ENCODE assay signal across 39 cellular contexts in genomic region chr12:77097846-77098245, GRCh38. TPM values are rescaled to one million over a fixed set of nuclear protein-coding genes. Genes with fewer than 3 reads are reported as not detected.
"Had no signal": no experiment of that assay in that cellular context is flagged by ENCODE, and none has a peak within 500 bp of the region (broad histone marks: within the 10 kb centered on the region; RNA-seq: fewer than 3 reads in every experiment).

No MANE protein-coding gene starts in this region.

- H3K4me1 ChIP-seq: adrenal gland, ascending aorta, body of pancreas, breast epithelium had no signal

- H3K36me3 Mint-ChIP-seq: activated naive CD4-positive, alpha-beta T cell treated with anti-CD3 and anti-CD28 coated beads, Interleukin-2, amount 10 ng/mL, durations not matched to agents 7 days and 5 days; activated naive CD4-positive, alpha-beta T cell treated with anti-CD3 and anti-CD28 coated beads, Interleukin-2, amount 50 U/mL, for 24 hours; activated naive CD4-positive, alpha-beta T cell treated with anti-CD3 and anti-CD28 coated beads, Interleukin-2, amount 50 U/mL, for 72 hours; activated naive CD8-positive, alpha-beta T cell; activated naive CD8-positive, alpha-beta T cell treated with anti-CD3 and anti-CD28 coated beads for 36 hours; activated naive CD8-positive, alpha-beta T cell treated with anti-CD3 and anti-CD28 coated beads, Interleukin-2, amount 10 ng/mL, durations not matched to agents 7 days and 5 days; brain had no signal

- H3K27ac Mint-ChIP-seq: activated naive CD4-positive, alpha-beta T cell treated with anti-CD3 and anti-CD28 coated beads for 36 hours; activated naive CD4-positive, alpha-beta T cell treated with anti-CD3 and anti-CD28 coated beads, Interleukin-2, amount 10 ng/mL, durations not matched to agents 7 days and 5 days; activated naive CD4-positive, alpha-beta T cell treated with anti-CD3 and anti-CD28 coated beads, Interleukin-2, amount 50 U/mL, for 24 hours; activated naive CD4-positive, alpha-beta T cell treated with anti-CD3 and anti-CD28 coated beads, Interleukin-2, amount 50 U/mL, for 72 hours; activated naive CD8-positive, alpha-beta T cell; activated naive CD8-positive, alpha-beta T cell treated with anti-CD3 and anti-CD28 coated beads for 36 hours; activated naive CD8-positive, alpha-beta T cell treated with anti-CD3 and anti-CD28 coated beads, Interleukin-2, amount 10 ng/mL, durations not matched to agents 7 days and 5 days; activated naive CD8-positive, alpha-beta T cell treated with anti-CD3 and anti-CD28 coated beads, Interleukin-2, amount 50 U/mL, for 24 hours; activated T-cell treated with anti-CD3 and anti-CD28 coated beads, Interleukin-2, amount 50 U/mL, for 24 hours; activated T-cell treated with anti-CD3 and anti-CD28 coated beads, Interleukin-2, amount 50 U/mL, for 72 hours; activated T-helper 1 cell treated with anti-CD3 and anti-CD28 coated beads, Interleukin-12 subunit alpha, Interleukin-12 subunit beta, Interleukin-2, Interleukin-4 antibody, amounts not matched to agents 30 ng/mL and 10 ng/mL and 1 ng/mL, durations not matched to agents 14 hours and 24 hours and 36 hours; activated T-helper 17 cell treated with anti-CD3 and anti-CD28 coated beads, Interleukin-2, amount 50 U/mL, for 72 hours; activated T-helper 2 cell treated with anti-CD3 and anti-CD28 coated beads, Interferon-gamma antibody, Interleukin-2, Interleukin-4, amounts not matched to agents 10 μg/mL and 5 μg/mL and 100 μg/mL, durations not matched to agents 14 hours and 24 hours and 36 hours; brain had no signal

- H3K9me3 ChIP-seq: adrenal gland, ascending aorta, body of pancreas, breast epithelium had no signal

- DNase-seq: activated effector memory CD4-positive, alpha-beta T cell treated with anti-CD3 and anti-CD28 coated beads, Interleukin-2, amount 50 U/mL, for 16 hours; activated effector memory CD4-positive, alpha-beta T cell treated with Interleukin-2 at 50 U/mL for 16 hours; activated gamma-delta T cell; activated gamma-delta T cell treated with Interleukin-2 at 50 U/mL for 16 hours; activated naive CD4-positive, alpha-beta T cell; activated naive CD4-positive, alpha-beta T cell treated with anti-CD3 and anti-CD28 coated beads for 36 hours; activated naive CD4-positive, alpha-beta T cell treated with anti-CD3 and anti-CD28 coated beads, Interleukin-2, amount 10 ng/mL, durations not matched to agents 7 days and 5 days; activated naive CD4-positive, alpha-beta T cell treated with anti-CD3 and anti-CD28 coated beads, Interleukin-2, amount 50 U/mL, for 16 hours; activated naive CD4-positive, alpha-beta T cell treated with Interleukin-2 at 50 U/mL for 16 hours; activated naive CD8-positive, alpha-beta T cell treated with anti-CD3 and anti-CD28 coated beads for 36 hours; activated naive CD8-positive, alpha-beta T cell treated with anti-CD3 and anti-CD28 coated beads, Interleukin-2, amount 10 ng/mL, durations not matched to agents 7 days and 5 days; activated naive CD8-positive, alpha-beta T cell treated with anti-CD3 and anti-CD28 coated beads, Interleukin-2, amount 50 U/mL, for 24 hours; activated T-cell treated with anti-CD3 and anti-CD28 coated beads, Interleukin-2, amount 50 U/mL, for 24 hours; activated T-cell treated with anti-CD3 and anti-CD28 coated beads, Interleukin-2, amount 50 U/mL, for 4 hours; activated T-cell treated with anti-CD3 and anti-CD28 coated beads, Interleukin-2, amount 50 U/mL, for 48 hours; activated T-cell treated with anti-CD3 and anti-CD28 coated beads, Interleukin-2, amount 50 U/mL, for 72 hours; adrenal gland; amniotic stem cell; amygdala; anterior cingulate cortex; aorta; brain microvascular endothelial cell; caudate nucleus; central memory CD4-positive, alpha-beta T cell; cerebellar nuclear complex had no signal

- H3K27ac ChIP-seq: adrenal gland, ascending aorta, body of pancreas, brain microvascular endothelial cell, breast epithelium, cardiac muscle cell had no signal

- H3K4me3 Mint-ChIP-seq: activated naive CD4-positive, alpha-beta T cell treated with anti-CD3 and anti-CD28 coated beads for 36 hours; activated naive CD4-positive, alpha-beta T cell treated with anti-CD3 and anti-CD28 coated beads, Interleukin-2, amount 10 ng/mL, durations not matched to agents 7 days and 5 days; activated naive CD4-positive, alpha-beta T cell treated with anti-CD3 and anti-CD28 coated beads, Interleukin-2, amount 50 U/mL, for 24 hours; activated naive CD8-positive, alpha-beta T cell; activated naive CD8-positive, alpha-beta T cell treated with anti-CD3 and anti-CD28 coated beads for 36 hours; activated naive CD8-positive, alpha-beta T cell treated with anti-CD3 and anti-CD28 coated beads, Interleukin-2, amount 10 ng/mL, durations not matched to agents 7 days and 5 days; activated naive CD8-positive, alpha-beta T cell treated with anti-CD3 and anti-CD28 coated beads, Interleukin-2, amount 50 U/mL, for 24 hours; activated T-cell treated with anti-CD3 and anti-CD28 coated beads, Interleukin-2, amount 50 U/mL, for 24 hours; activated T-cell treated with anti-CD3 and anti-CD28 coated beads, Interleukin-2, amount 50 U/mL, for 4 hours; activated T-cell treated with anti-CD3 and anti-CD28 coated beads, Interleukin-2, amount 50 U/mL, for 72 hours; activated T-helper 1 cell treated with anti-CD3 and anti-CD28 coated beads, Interleukin-12 subunit alpha, Interleukin-12 subunit beta, Interleukin-2, Interleukin-4 antibody, amounts not matched to agents 30 ng/mL and 10 ng/mL and 1 ng/mL, durations not matched to agents 14 hours and 24 hours and 36 hours; activated T-helper 17 cell treated with anti-CD3 and anti-CD28 coated beads, Interleukin-2, amount 50 U/mL, for 72 hours; brain; central memory CD8-positive, alpha-beta T cell had no signal

- FAIRE-seq: astrocyte, bronchial epithelial cell had no signal

- H3K4me3 ChIP-seq: adrenal gland, ascending aorta, body of pancreas, breast epithelium, cardiac muscle cell had no signal

- H3K27me3 ChIP-seq: adrenal gland, ascending aorta, body of pancreas, brain microvascular endothelial cell, breast epithelium, cardiac muscle cell had no signal

- H3K9me3 Mint-ChIP-seq: activated naive CD4-positive, alpha-beta T cell treated with anti-CD3 and anti-CD28 coated beads for 36 hours; activated naive CD4-positive, alpha-beta T cell treated with anti-CD3 and anti-CD28 coated beads, Interleukin-2, amount 10 ng/mL, durations not matched to agents 7 days and 5 days; activated naive CD4-positive, alpha-beta T cell treated with anti-CD3 and anti-CD28 coated beads, Interleukin-2, amount 50 U/mL, for 24 hours; activated naive CD8-positive, alpha-beta T cell treated with anti-CD3 and anti-CD28 coated beads for 36 hours; activated naive CD8-positive, alpha-beta T cell treated with anti-CD3 and anti-CD28 coated beads, Interleukin-2, amount 50 U/mL, for 24 hours; activated T-cell treated with anti-CD3 and anti-CD28 coated beads, Interleukin-2, amount 50 U/mL, for 24 hours; activated T-cell treated with anti-CD3 and anti-CD28 coated beads, Interleukin-2, amount 50 U/mL, for 4 hours; activated T-cell treated with anti-CD3 and anti-CD28 coated beads, Interleukin-2, amount 50 U/mL, for 72 hours; activated T-helper 1 cell treated with anti-CD3 and anti-CD28 coated beads, Interleukin-12 subunit alpha, Interleukin-12 subunit beta, Interleukin-2, Interleukin-4 antibody, amounts not matched to agents 30 ng/mL and 10 ng/mL and 1 ng/mL, durations not matched to agents 14 hours and 24 hours and 36 hours; activated T-helper 2 cell treated with anti-CD3 and anti-CD28 coated beads, Interferon-gamma antibody, Interleukin-2, Interleukin-4, amounts not matched to agents 10 μg/mL and 5 μg/mL and 100 μg/mL, durations not matched to agents 14 hours and 24 hours and 36 hours; central memory CD8-positive, alpha-beta T cell had no signal

- H3K36me3 ChIP-seq: adrenal gland, ascending aorta, brain microvascular endothelial cell, breast epithelium, cardiac muscle cell had no signal

- H3K4me1 Mint-ChIP-seq: activated naive CD4-positive, alpha-beta T cell treated with anti-CD3 and anti-CD28 coated beads, Interleukin-2, amount 10 ng/mL, durations not matched to agents 7 days and 5 days; activated naive CD4-positive, alpha-beta T cell treated with anti-CD3 and anti-CD28 coated beads, Interleukin-2, amount 50 U/mL, for 24 hours; activated naive CD8-positive, alpha-beta T cell treated with anti-CD3 and anti-CD28 coated beads for 36 hours; activated naive CD8-positive, alpha-beta T cell treated with anti-CD3 and anti-CD28 coated beads, Interleukin-2, amount 10 ng/mL, durations not matched to agents 7 days and 5 days; activated naive CD8-positive, alpha-beta T cell treated with anti-CD3 and anti-CD28 coated beads, Interleukin-2, amount 50 U/mL, for 24 hours; activated T-helper 17 cell treated with anti-CD3 and anti-CD28 coated beads, Interleukin-2, amount 50 U/mL, for 72 hours; brain; central memory CD8-positive, alpha-beta T cell had no signal

- ATAC-seq: activated naive CD4-positive, alpha-beta T cell treated with anti-CD3 and anti-CD28 coated beads, Interleukin-2, amount 50 U/mL, for 72 hours; activated naive CD8-positive, alpha-beta T cell treated with anti-CD3 and anti-CD28 coated beads, Interleukin-2, amount 50 U/mL, for 24 hours; activated T-cell treated with anti-CD3 and anti-CD28 coated beads, Interleukin-2, amount 50 U/mL, for 4 hours; activated T-cell treated with anti-CD3 and anti-CD28 coated beads, Interleukin-2, amount 50 U/mL, for 72 hours; activated T-helper 17 cell treated with anti-CD3 and anti-CD28 coated beads, Interleukin-2, amount 50 U/mL, for 72 hours; body of pancreas had no signal

- H3K27me3 Mint-ChIP-seq: activated naive CD4-positive, alpha-beta T cell treated with anti-CD3 and anti-CD28 coated beads, Interleukin-2, amount 10 ng/mL, durations not matched to agents 7 days and 5 days had no signal

RNA-seq across cellular contexts. Expression of gene E2F7, which starts 32.5 kb away (rescaled TPM):
- total RNA-seq: ascending aorta, body of pancreas had no signal
- polyA plus RNA-seq: aorta had no signal
